Comparison of ENCODE assay signal across 34 cellular contexts in genomic region chr1:169779150-169779549, GRCh38. TPM values are rescaled to one million over a fixed set of nuclear protein-coding genes. Genes with fewer than 3 reads are reported as not detected.
DNase-seq lines count a peak whose midpoint lies in the region; ATAC-seq and TF ChIP-seq lines count a peak whose summit lies in the region.
"Had no signal": no experiment of that assay in that cellular context is flagged by ENCODE, and none has a peak within 500 bp of the region (broad histone marks: within the 10 kb centered on the region; RNA-seq: fewer than 3 reads in every experiment).

No MANE protein-coding gene starts in this region.

- no peaks in the 10 kb centered on the region for H3K27me3 ChIP-seq in HCT116 (ENCODE audit: insufficient read depth, low read length)
- H3K27me3 ChIP-seq: foreskin keratinocyte, thyroid gland had no signal

- TF ChIP-seq POLR2A in HCT116 (IDR thresholded peaks at IDR 0.05; ENCODE audit: borderline replicate concordance, extremely low read depth, insufficient read depth, insufficient read length) = no peak

- H3K36me3 Mint-ChIP-seq in T-helper 17 cell (ENCODE audit: low read depth) = peaks cover 3% of the 10 kb centered on the region

- TF ChIP-seq CTCF in HCT116 (IDR thresholded peaks at IDR 0.05 in 2 of 3, conservative IDR thresholded peaks at IDR 0.05 in 1 of 3; ENCODE audit: borderline replicate concordance in 1 of 3, insufficient read depth in 1 of 3, low read depth in 2 of 3, low read length in 2 of 3) = no peak

- no peaks in the 10 kb centered on the region for H4K20me1 ChIP-seq in HCT116 (ENCODE audit: insufficient read depth)

- H2AFZ ChIP-seq in HCT116 (ENCODE audit: low read depth, low read length, poor library complexity, severe bottlenecking) = peak overlapping the region; percentile 13

- RAD21 ChIA-PET in HCT116 (lab: Charles Lee; ENCODE audit: low non-redundant PET in 1 of 2, low total read pairs in 2 of 2, uncharacterized antibody in 2 of 2, unreplicated experiment in 2 of 2) = no interaction called here

- ATAC-seq in HCT116 = no peak
- no peak for ATAC-seq in T-helper 17 cell
- no peak for ATAC-seq in GM18511 (IDR thresholded peaks at IDR 0.05; ENCODE audit: unreplicated experiment)
- ATAC-seq: foreskin keratinocyte; left ventricle myocardium superior; right cardiac atrium; stimulated activated naive CD8-positive, alpha-beta T cell treated with anti-CD3 and anti-CD28 coated beads, Interleukin-15, amount 100 ng/mL, for 72 hours; WTC11 had no signal

- H3K9ac ChIP-seq in HCT116 (ENCODE audit: low read length) = no peak overlapping the region

- H3K4me3 Mint-ChIP-seq in T-helper 17 cell = no peak overlapping the region
- H3K4me3 Mint-ChIP-seq: activated CD4-positive, alpha-beta T cell treated with anti-CD3 and anti-CD28 coated beads, Interleukin-2, amount 10 ng/mL, durations not matched to agents 24 days and 14 days; activated naive CD8-positive, alpha-beta T cell; stimulated activated naive CD8-positive, alpha-beta T cell treated with anti-CD3 and anti-CD28 coated beads, Interleukin-15, amount 100 ng/mL, for 72 hours; WTC11 had no signal

- H3K27me3 Mint-ChIP-seq in T-helper 17 cell = peaks cover 22% of the 10 kb centered on the region

- intact Hi-C loops in HCT116 (cut with micrococcal nuclease) = no loop called here

- no peak overlapping the region for H3K27ac ChIP-seq in HCT116 (ENCODE audit: low read depth, low read length)
- H3K27ac ChIP-seq: foreskin keratinocyte, HL-60, thyroid gland had no signal

- no peak overlapping the region for H3K4me2 ChIP-seq in HCT116 (ENCODE audit: low read length)

- CTCF ChIA-PET in HCT116 (lab: Charles Lee) = no interaction called here

- no peaks in the 10 kb centered on the region for H3K79me2 ChIP-seq in HCT116 (ENCODE audit: insufficient read depth, low read length)

- H3K36me3 ChIP-seq in HCT116 (ENCODE audit: control insufficient read depth in 1 of 2, insufficient read depth in 2 of 2, low read length in 2 of 2) = no peaks in the 10 kb centered on the region
- H3K36me3 ChIP-seq: thyroid gland had no signal

- peaks cover 14 to 41% of the 10 kb centered on the region in 2 experiments for H3K4me1 ChIP-seq in HCT116 (ENCODE audit: control insufficient read depth in 1 of 2, insufficient read depth in 2 of 2, low read length in 2 of 2)

- BruUV-seq in HCT116 (replicated peaks; lab: Mats Ljungman, UMichigan) = no TSS peak

- H3K4me3 ChIP-seq in HCT116 (replicated peaks in 1 of 2; ENCODE audit: low read depth in 1 of 2, low read length in 2 of 2) = no peak overlapping the region
- H3K4me3 ChIP-seq: thyroid gland had no signal

- POLR2A ChIA-PET in HCT116 (lab: Charles Lee) = no interaction called here

- H3K27ac Mint-ChIP-seq in T-helper 17 cell = peak overlapping the region; percentile 51
- H3K27ac Mint-ChIP-seq: activated CD4-positive, alpha-beta T cell treated with anti-CD3 and anti-CD28 coated beads, Interleukin-2, amount 10 ng/mL, durations not matched to agents 24 days and 14 days; activated naive CD8-positive, alpha-beta T cell; stimulated activated naive CD8-positive, alpha-beta T cell treated with anti-CD3 and anti-CD28 coated beads, Interleukin-15, amount 100 ng/mL, for 72 hours had no signal

- no peaks in the 10 kb centered on the region for H3K9me2 ChIP-seq in HCT116 (ENCODE audit: insufficient read depth)

- H3K9me3 ChIP-seq in HCT116 (ENCODE audit: control insufficient read depth in 1 of 2, insufficient read depth in 1 of 2, low read depth in 1 of 2, low read length in 2 of 2) = no peaks in the 10 kb centered on the region
- H3K9me3 ChIP-seq in T-helper 17 cell (ENCODE audit: control insufficient read depth, low read length, poor library complexity, severe bottlenecking) = no peaks in the 10 kb centered on the region
- H3K9me3 ChIP-seq: Caco-2, thyroid gland had no signal

- TF ChIP-seq RAD21 in HCT116 (IDR thresholded peaks at IDR 0.05; ENCODE audit: low read depth) = no peak

- DNase-seq in HCT116 (ENCODE audit: low read depth, low spot score) (no peak), T-helper 17 cell (no peak), fibroblast of peridontal ligament (ENCODE audit: extremely low read depth) (peak; percentile 14), inferior parietal cortex (ENCODE audit: extremely low spot score) (no peak), SIG-M5 (lab: John Stamatoyannopoulos, UW) (no peak), NCI-H82 (lab: John Stamatoyannopoulos, UW) (no peak)
- DNase-seq: activated CD4-positive, alpha-beta T cell treated with anti-CD3 and anti-CD28 coated beads, Interleukin-2, amount 10 ng/mL, durations not matched to agents 24 days and 14 days; activated CD8-positive, alpha-beta memory T cell treated with anti-CD3 and anti-CD28 coated beads for 24 hours; C1 segment of cervical spinal cord; Caco-2; caudate nucleus; DMS79; foreskin keratinocyte; GDM1; H7; head of caudate nucleus; KG1; kidney; left ventricle myocardium superior; MM.1S; NCI-H1417; NCI-H2029 treated with DMSO at 0.1 percent for 48 hours; NCI-H524; right cardiac atrium; Right ventricle myocardium superior; stimulated activated CD8-positive, alpha-beta memory T cell treated with anti-CD3 and anti-CD28 coated beads, Interleukin-4, amount 100 ng/mL, for 48 hours; stimulated activated naive CD8-positive, alpha-beta T cell treated with anti-CD3 and anti-CD28 coated beads, Interleukin-15, amount 100 ng/mL, for 72 hours; SW 1271; T1000; thyroid gland had no signal

- peaks cover 3% of the 10 kb centered on the region for H3K4me1 Mint-ChIP-seq in T-helper 17 cell
- H3K4me1 Mint-ChIP-seq: activated CD4-positive, alpha-beta T cell treated with anti-CD3 and anti-CD28 coated beads, Interleukin-2, amount 10 ng/mL, durations not matched to agents 24 days and 14 days; stimulated activated naive CD8-positive, alpha-beta T cell treated with anti-CD3 and anti-CD28 coated beads, Interleukin-15, amount 100 ng/mL, for 72 hours had no signal

TF ChIP-seq in HCT116, 20 proteins besides CTCF, POLR2A, EP300 and RAD21:
- TF ChIP-seq EZH2phosphoT487 (IDR thresholded peaks at IDR 0.05; ENCODE audit: borderline replicate concordance) (no peak), ZFX (IDR thresholded peaks at IDR 0.05) (no peak), FOSL1 (IDR thresholded peaks at IDR 0.05; ENCODE audit: low read depth) (no peak), SP1 (IDR thresholded peaks at IDR 0.05; ENCODE audit: low read depth) (no peak), JUND (IDR thresholded peaks at IDR 0.05) (no peak)
- TF ChIP-seq, protein P1, sequence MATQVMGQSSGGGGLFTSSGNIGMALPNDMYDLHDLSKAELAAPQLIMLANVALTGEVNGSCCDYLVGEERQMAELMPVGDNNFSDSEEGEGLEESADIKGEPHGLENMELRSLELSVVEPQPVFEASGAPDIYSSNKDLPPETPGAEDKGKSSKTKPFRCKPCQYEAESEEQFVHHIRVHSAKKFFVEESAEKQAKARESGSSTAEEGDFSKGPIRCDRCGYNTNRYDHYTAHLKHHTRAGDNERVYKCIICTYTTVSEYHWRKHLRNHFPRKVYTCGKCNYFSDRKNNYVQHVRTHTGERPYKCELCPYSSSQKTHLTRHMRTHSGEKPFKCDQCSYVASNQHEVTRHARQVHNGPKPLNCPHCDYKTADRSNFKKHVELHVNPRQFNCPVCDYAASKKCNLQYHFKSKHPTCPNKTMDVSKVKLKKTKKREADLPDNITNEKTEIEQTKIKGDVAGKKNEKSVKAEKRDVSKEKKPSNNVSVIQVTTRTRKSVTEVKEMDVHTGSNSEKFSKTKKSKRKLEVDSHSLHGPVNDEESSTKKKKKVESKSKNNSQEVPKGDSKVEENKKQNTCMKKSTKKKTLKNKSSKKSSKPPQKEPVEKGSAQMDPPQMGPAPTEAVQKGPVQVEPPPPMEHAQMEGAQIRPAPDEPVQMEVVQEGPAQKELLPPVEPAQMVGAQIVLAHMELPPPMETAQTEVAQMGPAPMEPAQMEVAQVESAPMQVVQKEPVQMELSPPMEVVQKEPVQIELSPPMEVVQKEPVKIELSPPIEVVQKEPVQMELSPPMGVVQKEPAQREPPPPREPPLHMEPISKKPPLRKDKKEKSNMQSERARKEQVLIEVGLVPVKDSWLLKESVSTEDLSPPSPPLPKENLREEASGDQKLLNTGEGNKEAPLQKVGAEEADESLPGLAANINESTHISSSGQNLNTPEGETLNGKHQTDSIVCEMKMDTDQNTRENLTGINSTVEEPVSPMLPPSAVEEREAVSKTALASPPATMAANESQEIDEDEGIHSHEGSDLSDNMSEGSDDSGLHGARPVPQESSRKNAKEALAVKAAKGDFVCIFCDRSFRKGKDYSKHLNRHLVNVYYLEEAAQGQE (IDR thresholded peaks at IDR 0.05; ENCODE audit: low read depth) = no peak

RNA-seq across cellular contexts. Expression of gene METTL18, which starts 15.6 kb away (rescaled TPM):
- total RNA-seq in HCT116 (2021; ENCODE audit: unreplicated experiment) (7.4 TPM), T-helper 17 cell (1 to 10 TPM; 4.4 to 4.6 TPM)
- polyA plus RNA-seq in HCT116 (2012) = 2.3 and 4.3 TPM in 2 replicates

RNA-seq across cellular contexts. Expression of gene SELE, which starts 45.3 kb away (rescaled TPM):
- total RNA-seq in HCT116 (2021; ENCODE audit: unreplicated experiment) (not detected), T-helper 17 cell (not detected)
- polyA plus RNA-seq in HCT116 (2012) = not detected in 2 replicates
- total RNA-seq: activated CD4-positive, alpha-beta T cell treated with anti-CD3 and anti-CD28 coated beads, Interleukin-2, amount 10 ng/mL, durations not matched to agents 24 days and 14 days; Caco-2; foreskin keratinocyte; H7; WTC11 had no signal
- polyA plus RNA-seq: foreskin keratinocyte had no signal
